In the genomic region with DNA sequence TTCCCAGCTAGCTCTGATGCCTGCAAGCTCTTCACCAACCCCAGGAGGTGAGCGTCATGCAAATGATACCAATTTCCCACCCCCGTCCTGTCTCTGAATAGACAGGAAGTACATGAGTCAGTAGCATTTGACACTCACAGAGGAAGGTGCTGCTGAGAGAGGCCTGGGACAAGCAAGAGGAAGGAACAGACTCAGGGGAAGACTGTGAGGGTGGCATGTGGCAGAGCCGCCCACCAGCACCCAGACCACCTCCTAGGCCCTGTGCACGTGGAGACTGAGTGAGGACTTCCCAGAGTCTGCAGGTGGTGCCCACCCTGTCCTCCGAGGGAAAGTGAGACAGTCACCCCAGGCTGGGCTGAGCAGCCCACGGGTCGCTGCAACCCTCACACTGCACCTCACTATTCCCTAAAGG, we compare ENCODE assay signal across 8 cellular contexts.
A peak's percentile ranks its signal among the peaks of the same experiment; 100 is the strongest.
DNase-seq lines count a peak whose midpoint lies in the region; ATAC-seq and FAIRE-seq lines count a peak whose summit lies in the region.

No MANE protein-coding gene starts in this region.

- peak overlapping the region; percentile 67 for H3K27ac Mint-ChIP-seq in T-helper 1 cell treated with Interleukin-12 subunit alpha and Interleukin-12 subunit beta and Interleukin-4 antibody, amounts not matched to agents 30 μg/mL and 1 μg/mL, for 36 hours

- peak; percentile 97 for FAIRE-seq in GM19239 (lab: Jason Lieb, UNC)

- no peak overlapping the region for H3K4me3 Mint-ChIP-seq in T-helper 1 cell treated with Interleukin-12 subunit alpha and Interleukin-12 subunit beta and Interleukin-4 antibody, amounts not matched to agents 30 μg/mL and 1 μg/mL, for 36 hours

- H3K27me3 Mint-ChIP-seq in T-helper 1 cell treated with Interleukin-12 subunit alpha and Interleukin-12 subunit beta and Interleukin-4 antibody, amounts not matched to agents 30 μg/mL and 1 μg/mL, for 36 hours (ENCODE audit: low read depth), result no peaks in the 10 kb centered on the region

- H3K9ac ChIP-seq in BLaER1 treated with 17β-estradiol and CSF1 and Interleukin-3, amounts not matched to agents 10 nM and 100 nM, result peak overlapping the region in 2 of 11 experiments; percentile 15 to 19; a peak in 2 of 22 replicates

- H3K36me3 ChIP-seq in BLaER1 treated with 17β-estradiol and CSF1 and Interleukin-3, amounts not matched to agents 10 nM and 100 nM, result no peaks in the 10 kb centered on the region

- H3K4me2 ChIP-seq in BLaER1 treated with 17β-estradiol and CSF1 and Interleukin-3, amounts not matched to agents 10 nM and 100 nM, result peak overlapping the region; percentile 61 to 88 (median 72)

- no peak overlapping the region for H3K4me3 ChIP-seq in BLaER1 treated with 17β-estradiol and CSF1 and Interleukin-3, amounts not matched to agents 10 nM and 100 nM

- peaks cover 2% of the 10 kb centered on the region for H3K36me3 Mint-ChIP-seq in T-helper 1 cell treated with Interleukin-12 subunit alpha and Interleukin-12 subunit beta and Interleukin-4 antibody, amounts not matched to agents 30 μg/mL and 1 μg/mL, for 36 hours (ENCODE audit: low read depth)

- H3K27ac ChIP-seq in BLaER1 treated with 17β-estradiol and CSF1 and Interleukin-3, amounts not matched to agents 10 nM and 100 nM, result peak overlapping the region in 7 of 11 experiments; percentile 4 to 38 (median 23); a peak in 9 of 22 replicates
- H3K27ac ChIP-seq in caudate nucleus (ENCODE audit: low read depth, low read length), result no peak overlapping the region

- peak; percentile 94 for ATAC-seq in HG03175 (IDR thresholded peaks at IDR 0.05; ENCODE audit: unreplicated experiment)

- peaks cover 0 to 19% (median 8%) of the 10 kb centered on the region in 11 experiments; a peak in 20 of 22 replicates for H3K9me3 ChIP-seq in BLaER1 treated with 17β-estradiol and CSF1 and Interleukin-3, amounts not matched to agents 10 nM and 100 nM (replicated peaks in 1 of 11)

- no peaks in the 10 kb centered on the region for H3K27me3 ChIP-seq in BLaER1 treated with 17β-estradiol and CSF1 and Interleukin-3, amounts not matched to agents 10 nM and 100 nM

- peaks cover 5% of the 10 kb centered on the region for H3K9me3 Mint-ChIP-seq in T-helper 1 cell treated with Interleukin-12 subunit alpha and Interleukin-12 subunit beta and Interleukin-4 antibody, amounts not matched to agents 30 μg/mL and 1 μg/mL, for 36 hours

- DNase-seq in GM19239 (ENCODE audit: insufficient read length, low spot score), result peak; percentile 80
- DNase-seq in caudate nucleus (lab: John Stamatoyannopoulos, UW), result peak in 42 of 61 donors; percentile 13 to 89 (median 40)
- peak; percentile 15 to 19 for DNase-seq in stimulated activated CD4-positive, alpha-beta T cell treated with anti-CD3 and anti-CD28 coated beads, Interleukin-1b, Interleukin-23, amount 100 ng/mL, for 1 hour (ENCODE audit: low read depth in 2 of 2)
- no peak for DNase-seq in NCI-H128 (lab: John Stamatoyannopoulos, UW; ENCODE audit: unreplicated experiment)
- DNase-seq in HPDE6-E6E7 (ENCODE audit: extremely low spot score), result no peak

- H3K4me1 ChIP-seq in BLaER1 treated with 17β-estradiol and CSF1 and Interleukin-3, amounts not matched to agents 10 nM and 100 nM, result peaks cover 22 to 32% (median 24%) of the 10 kb centered on the region in 10 experiments

- H4K20me1 ChIP-seq in BLaER1 treated with 17β-estradiol and CSF1 and Interleukin-3, amounts not matched to agents 10 nM and 100 nM, result no peaks in the 10 kb centered on the region

- peaks cover 12% of the 10 kb centered on the region for H3K4me1 Mint-ChIP-seq in T-helper 1 cell treated with Interleukin-12 subunit alpha and Interleukin-12 subunit beta and Interleukin-4 antibody, amounts not matched to agents 30 μg/mL and 1 μg/mL, for 36 hours (ENCODE audit: low read depth)

Comparison
In these comparisons a context has a peak if more than half of its experiments do, and no peak if none do; other contexts are left out.
1. DNase-seq: peak in GM19239 (single experiment), caudate nucleus (42 of 61) and stimulated activated CD4-positive, alpha-beta T cell treated with anti-CD3 and anti-CD28 coated beads, Interleukin-1b, Interleukin-23, amount 100 ng/mL, for 1 hour (2 of 2); none in NCI-H128 (single experiment) and HPDE6-E6E7 (single experiment).